ENCODE assay signal across 1 cellular context in genomic region chr18:29874519-29875098, GRCh38.
TF ChIP-seq lines count a peak whose summit lies in the region.

No MANE protein-coding gene starts in this region.

TF ChIP-seq in GM23338, 12 proteins besides CTCF, POLR2A, EP300 and RAD21 (continued from another document):
- TF ChIP-seq, protein P1, sequence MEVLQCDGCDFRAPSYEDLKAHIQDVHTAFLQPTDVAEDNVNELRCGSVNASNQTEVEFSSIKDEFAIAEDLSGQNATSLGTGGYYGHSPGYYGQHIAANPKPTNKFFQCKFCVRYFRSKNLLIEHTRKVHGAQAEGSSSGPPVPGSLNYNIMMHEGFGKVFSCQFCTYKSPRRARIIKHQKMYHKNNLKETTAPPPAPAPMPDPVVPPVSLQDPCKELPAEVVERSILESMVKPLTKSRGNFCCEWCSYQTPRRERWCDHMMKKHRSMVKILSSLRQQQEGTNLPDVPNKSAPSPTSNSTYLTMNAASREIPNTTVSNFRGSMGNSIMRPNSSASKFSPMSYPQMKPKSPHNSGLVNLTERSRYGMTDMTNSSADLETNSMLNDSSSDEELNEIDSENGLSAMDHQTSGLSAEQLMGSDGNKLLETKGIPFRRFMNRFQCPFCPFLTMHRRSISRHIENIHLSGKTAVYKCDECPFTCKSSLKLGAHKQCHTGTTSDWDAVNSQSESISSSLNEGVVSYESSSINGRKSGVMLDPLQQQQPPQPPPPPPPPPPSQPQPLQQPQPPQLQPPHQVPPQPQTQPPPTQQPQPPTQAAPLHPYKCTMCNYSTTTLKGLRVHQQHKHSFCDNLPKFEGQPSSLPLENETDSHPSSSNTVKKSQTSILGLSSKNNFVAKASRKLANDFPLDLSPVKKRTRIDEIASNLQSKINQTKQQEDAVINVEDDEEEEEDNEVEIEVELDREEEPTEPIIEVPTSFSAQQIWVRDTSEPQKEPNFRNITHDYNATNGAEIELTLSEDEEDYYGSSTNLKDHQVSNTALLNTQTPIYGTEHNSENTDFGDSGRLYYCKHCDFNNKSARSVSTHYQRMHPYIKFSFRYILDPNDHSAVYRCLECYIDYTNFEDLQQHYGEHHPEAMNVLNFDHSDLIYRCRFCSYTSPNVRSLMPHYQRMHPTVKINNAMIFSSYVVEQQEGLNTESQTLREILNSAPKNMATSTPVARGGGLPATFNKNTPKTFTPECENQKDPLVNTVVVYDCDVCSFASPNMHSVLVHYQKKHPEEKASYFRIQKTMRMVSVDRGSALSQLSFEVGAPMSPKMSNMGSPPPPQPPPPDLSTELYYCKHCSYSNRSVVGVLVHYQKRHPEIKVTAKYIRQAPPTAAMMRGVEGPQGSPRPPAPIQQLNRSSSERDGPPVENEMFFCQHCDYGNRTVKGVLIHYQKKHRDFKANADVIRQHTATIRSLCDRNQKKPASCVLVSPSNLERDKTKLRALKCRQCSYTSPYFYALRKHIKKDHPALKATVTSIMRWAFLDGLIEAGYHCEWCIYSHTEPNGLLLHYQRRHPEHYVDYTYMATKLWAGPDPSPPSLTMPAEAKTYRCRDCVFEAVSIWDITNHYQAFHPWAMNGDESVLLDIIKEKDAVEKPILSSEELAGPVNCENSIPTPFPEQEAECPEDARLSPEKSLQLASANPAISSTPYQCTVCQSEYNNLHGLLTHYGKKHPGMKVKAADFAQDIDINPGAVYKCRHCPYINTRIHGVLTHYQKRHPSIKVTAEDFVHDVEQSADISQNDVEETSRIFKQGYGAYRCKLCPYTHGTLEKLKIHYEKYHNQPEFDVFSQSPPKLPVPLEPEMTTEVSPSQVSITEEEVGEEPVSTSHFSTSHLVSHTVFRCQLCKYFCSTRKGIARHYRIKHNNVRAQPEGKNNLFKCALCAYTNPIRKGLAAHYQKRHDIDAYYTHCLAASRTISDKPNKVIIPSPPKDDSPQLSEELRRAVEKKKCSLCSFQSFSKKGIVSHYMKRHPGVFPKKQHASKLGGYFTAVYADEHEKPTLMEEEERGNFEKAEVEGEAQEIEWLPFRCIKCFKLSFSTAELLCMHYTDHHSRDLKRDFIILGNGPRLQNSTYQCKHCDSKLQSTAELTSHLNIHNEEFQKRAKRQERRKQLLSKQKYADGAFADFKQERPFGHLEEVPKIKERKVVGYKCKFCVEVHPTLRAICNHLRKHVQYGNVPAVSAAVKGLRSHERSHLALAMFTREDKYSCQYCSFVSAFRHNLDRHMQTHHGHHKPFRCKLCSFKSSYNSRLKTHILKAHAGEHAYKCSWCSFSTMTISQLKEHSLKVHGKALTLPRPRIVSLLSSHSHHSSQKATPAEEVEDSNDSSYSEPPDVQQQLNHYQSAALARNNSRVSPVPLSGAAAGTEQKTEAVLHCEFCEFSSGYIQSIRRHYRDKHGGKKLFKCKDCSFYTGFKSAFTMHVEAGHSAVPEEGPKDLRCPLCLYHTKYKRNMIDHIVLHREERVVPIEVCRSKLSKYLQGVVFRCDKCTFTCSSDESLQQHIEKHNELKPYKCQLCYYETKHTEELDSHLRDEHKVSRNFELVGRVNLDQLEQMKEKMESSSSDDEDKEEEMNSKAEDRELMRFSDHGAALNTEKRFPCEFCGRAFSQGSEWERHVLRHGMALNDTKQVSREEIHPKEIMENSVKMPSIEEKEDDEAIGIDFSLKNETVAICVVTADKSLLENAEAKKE (CRISPR knock-in tag; IDR thresholded peaks at IDR 0.05) = no peak
- no peak for TF ChIP-seq ZNF331 (CRISPR knock-in tag; IDR thresholded peaks at IDR 0.05; ENCODE audit: low read depth)
- TF ChIP-seq, protein P2, sequence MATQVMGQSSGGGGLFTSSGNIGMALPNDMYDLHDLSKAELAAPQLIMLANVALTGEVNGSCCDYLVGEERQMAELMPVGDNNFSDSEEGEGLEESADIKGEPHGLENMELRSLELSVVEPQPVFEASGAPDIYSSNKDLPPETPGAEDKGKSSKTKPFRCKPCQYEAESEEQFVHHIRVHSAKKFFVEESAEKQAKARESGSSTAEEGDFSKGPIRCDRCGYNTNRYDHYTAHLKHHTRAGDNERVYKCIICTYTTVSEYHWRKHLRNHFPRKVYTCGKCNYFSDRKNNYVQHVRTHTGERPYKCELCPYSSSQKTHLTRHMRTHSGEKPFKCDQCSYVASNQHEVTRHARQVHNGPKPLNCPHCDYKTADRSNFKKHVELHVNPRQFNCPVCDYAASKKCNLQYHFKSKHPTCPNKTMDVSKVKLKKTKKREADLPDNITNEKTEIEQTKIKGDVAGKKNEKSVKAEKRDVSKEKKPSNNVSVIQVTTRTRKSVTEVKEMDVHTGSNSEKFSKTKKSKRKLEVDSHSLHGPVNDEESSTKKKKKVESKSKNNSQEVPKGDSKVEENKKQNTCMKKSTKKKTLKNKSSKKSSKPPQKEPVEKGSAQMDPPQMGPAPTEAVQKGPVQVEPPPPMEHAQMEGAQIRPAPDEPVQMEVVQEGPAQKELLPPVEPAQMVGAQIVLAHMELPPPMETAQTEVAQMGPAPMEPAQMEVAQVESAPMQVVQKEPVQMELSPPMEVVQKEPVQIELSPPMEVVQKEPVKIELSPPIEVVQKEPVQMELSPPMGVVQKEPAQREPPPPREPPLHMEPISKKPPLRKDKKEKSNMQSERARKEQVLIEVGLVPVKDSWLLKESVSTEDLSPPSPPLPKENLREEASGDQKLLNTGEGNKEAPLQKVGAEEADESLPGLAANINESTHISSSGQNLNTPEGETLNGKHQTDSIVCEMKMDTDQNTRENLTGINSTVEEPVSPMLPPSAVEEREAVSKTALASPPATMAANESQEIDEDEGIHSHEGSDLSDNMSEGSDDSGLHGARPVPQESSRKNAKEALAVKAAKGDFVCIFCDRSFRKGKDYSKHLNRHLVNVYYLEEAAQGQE (IDR thresholded peaks at IDR 0.05; ENCODE audit: unreplicated experiment) = no peak
- TF ChIP-seq EZH2phosphoT487 (IDR thresholded peaks at IDR 0.05; ENCODE audit: unreplicated experiment) = no peak
- no peak for TF ChIP-seq POLR2AphosphoS5 (IDR thresholded peaks at IDR 0.05; ENCODE audit: low read depth)
- TF ChIP-seq, protein P3, sequence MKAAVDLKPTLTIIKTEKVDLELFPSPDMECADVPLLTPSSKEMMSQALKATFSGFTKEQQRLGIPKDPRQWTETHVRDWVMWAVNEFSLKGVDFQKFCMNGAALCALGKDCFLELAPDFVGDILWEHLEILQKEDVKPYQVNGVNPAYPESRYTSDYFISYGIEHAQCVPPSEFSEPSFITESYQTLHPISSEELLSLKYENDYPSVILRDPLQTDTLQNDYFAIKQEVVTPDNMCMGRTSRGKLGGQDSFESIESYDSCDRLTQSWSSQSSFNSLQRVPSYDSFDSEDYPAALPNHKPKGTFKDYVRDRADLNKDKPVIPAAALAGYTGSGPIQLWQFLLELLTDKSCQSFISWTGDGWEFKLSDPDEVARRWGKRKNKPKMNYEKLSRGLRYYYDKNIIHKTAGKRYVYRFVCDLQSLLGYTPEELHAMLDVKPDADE (IDR thresholded peaks at IDR 0.05) = no peak
